Comparison of ENCODE assay signal across 1 cellular context in the genomic region with DNA sequence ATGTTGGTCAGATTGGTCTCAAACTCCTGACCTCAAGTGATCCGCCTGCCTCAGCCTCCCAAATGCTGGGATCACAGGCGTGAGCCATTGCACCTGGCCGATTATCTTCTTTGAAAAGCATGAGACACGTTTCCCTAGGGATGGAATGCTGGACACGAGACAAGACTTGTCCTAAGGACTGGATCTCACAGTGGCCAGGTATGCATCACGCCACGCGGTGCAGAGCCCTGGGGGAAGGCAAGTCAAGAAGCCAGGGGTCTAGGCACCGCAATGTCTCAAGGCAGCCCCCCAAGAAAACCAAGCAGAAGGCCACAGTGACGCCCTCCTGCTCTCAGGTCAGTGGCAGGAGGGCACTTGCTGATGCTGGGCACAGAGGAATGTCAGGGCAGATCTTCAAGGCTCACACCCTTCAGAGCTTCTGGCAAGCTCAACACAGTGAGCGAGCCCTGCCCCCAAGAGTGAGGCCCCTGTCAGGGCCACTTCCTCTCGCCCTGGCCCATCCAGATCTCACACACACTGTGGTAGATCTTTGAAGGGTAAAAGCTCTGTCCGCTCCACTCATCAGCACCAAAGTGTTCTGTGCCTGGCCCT.
TF ChIP-seq lines count a peak whose summit lies in the region.

No MANE protein-coding gene starts in this region.

TF ChIP-seq in GM23338, 12 proteins besides CTCF, POLR2A, EP300 and RAD21 (continued from another document):
- TF ChIP-seq, protein P1, sequence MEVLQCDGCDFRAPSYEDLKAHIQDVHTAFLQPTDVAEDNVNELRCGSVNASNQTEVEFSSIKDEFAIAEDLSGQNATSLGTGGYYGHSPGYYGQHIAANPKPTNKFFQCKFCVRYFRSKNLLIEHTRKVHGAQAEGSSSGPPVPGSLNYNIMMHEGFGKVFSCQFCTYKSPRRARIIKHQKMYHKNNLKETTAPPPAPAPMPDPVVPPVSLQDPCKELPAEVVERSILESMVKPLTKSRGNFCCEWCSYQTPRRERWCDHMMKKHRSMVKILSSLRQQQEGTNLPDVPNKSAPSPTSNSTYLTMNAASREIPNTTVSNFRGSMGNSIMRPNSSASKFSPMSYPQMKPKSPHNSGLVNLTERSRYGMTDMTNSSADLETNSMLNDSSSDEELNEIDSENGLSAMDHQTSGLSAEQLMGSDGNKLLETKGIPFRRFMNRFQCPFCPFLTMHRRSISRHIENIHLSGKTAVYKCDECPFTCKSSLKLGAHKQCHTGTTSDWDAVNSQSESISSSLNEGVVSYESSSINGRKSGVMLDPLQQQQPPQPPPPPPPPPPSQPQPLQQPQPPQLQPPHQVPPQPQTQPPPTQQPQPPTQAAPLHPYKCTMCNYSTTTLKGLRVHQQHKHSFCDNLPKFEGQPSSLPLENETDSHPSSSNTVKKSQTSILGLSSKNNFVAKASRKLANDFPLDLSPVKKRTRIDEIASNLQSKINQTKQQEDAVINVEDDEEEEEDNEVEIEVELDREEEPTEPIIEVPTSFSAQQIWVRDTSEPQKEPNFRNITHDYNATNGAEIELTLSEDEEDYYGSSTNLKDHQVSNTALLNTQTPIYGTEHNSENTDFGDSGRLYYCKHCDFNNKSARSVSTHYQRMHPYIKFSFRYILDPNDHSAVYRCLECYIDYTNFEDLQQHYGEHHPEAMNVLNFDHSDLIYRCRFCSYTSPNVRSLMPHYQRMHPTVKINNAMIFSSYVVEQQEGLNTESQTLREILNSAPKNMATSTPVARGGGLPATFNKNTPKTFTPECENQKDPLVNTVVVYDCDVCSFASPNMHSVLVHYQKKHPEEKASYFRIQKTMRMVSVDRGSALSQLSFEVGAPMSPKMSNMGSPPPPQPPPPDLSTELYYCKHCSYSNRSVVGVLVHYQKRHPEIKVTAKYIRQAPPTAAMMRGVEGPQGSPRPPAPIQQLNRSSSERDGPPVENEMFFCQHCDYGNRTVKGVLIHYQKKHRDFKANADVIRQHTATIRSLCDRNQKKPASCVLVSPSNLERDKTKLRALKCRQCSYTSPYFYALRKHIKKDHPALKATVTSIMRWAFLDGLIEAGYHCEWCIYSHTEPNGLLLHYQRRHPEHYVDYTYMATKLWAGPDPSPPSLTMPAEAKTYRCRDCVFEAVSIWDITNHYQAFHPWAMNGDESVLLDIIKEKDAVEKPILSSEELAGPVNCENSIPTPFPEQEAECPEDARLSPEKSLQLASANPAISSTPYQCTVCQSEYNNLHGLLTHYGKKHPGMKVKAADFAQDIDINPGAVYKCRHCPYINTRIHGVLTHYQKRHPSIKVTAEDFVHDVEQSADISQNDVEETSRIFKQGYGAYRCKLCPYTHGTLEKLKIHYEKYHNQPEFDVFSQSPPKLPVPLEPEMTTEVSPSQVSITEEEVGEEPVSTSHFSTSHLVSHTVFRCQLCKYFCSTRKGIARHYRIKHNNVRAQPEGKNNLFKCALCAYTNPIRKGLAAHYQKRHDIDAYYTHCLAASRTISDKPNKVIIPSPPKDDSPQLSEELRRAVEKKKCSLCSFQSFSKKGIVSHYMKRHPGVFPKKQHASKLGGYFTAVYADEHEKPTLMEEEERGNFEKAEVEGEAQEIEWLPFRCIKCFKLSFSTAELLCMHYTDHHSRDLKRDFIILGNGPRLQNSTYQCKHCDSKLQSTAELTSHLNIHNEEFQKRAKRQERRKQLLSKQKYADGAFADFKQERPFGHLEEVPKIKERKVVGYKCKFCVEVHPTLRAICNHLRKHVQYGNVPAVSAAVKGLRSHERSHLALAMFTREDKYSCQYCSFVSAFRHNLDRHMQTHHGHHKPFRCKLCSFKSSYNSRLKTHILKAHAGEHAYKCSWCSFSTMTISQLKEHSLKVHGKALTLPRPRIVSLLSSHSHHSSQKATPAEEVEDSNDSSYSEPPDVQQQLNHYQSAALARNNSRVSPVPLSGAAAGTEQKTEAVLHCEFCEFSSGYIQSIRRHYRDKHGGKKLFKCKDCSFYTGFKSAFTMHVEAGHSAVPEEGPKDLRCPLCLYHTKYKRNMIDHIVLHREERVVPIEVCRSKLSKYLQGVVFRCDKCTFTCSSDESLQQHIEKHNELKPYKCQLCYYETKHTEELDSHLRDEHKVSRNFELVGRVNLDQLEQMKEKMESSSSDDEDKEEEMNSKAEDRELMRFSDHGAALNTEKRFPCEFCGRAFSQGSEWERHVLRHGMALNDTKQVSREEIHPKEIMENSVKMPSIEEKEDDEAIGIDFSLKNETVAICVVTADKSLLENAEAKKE (CRISPR knock-in tag; IDR thresholded peaks at IDR 0.05): no peak
- TF ChIP-seq, protein P2, sequence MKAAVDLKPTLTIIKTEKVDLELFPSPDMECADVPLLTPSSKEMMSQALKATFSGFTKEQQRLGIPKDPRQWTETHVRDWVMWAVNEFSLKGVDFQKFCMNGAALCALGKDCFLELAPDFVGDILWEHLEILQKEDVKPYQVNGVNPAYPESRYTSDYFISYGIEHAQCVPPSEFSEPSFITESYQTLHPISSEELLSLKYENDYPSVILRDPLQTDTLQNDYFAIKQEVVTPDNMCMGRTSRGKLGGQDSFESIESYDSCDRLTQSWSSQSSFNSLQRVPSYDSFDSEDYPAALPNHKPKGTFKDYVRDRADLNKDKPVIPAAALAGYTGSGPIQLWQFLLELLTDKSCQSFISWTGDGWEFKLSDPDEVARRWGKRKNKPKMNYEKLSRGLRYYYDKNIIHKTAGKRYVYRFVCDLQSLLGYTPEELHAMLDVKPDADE (IDR thresholded peaks at IDR 0.05): no peak
- no peak for TF ChIP-seq ZNF331 (CRISPR knock-in tag; IDR thresholded peaks at IDR 0.05; ENCODE audit: low read depth)
- no peak for TF ChIP-seq STAT1 (IDR thresholded peaks at IDR 0.05; ENCODE audit: unreplicated experiment)
- no peak for TF ChIP-seq JUNB (IDR thresholded peaks at IDR 0.05; ENCODE audit: unreplicated experiment)
